Comparison of ENCODE assay signal across 14 cellular contexts in the genomic region with DNA sequence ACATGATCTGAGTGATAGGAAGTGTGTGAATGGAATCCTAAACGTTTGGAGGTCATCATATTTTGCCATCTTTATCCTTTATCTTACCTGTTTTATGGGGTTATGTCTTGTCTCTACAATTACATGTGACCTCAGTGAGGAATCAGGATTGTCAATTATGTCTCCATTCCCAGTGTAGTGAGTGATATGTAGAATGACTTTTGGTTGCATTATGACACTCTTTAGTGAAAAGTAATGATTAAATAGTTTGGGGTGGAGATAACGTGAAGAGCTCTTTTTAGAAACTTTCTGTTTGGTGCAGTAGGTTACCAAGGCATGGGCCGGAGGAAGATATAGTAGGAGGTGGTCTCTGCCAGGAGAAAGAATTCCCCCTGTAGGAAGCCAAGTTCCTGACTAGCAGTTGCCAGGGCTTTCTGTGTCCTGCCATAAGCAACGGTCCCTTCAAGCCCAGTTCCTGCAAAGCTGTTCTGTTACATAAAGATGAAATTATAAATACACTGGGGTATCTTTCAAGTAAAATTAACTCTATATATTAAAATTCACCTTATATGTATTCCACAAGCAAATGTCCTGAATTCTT.
"Had no signal": no experiment of that assay in that cellular context is flagged by ENCODE, and none has a peak within 500 bp of the region (broad histone marks: within the 10 kb centered on the region; RNA-seq: fewer than 3 reads in every experiment).

No MANE protein-coding gene starts in this region.

- H3K9me3 ChIP-seq: ascending aorta, breast epithelium had no signal

- ATAC-seq: activated CD4-positive, CD25-positive, alpha-beta regulatory T cell treated with anti-CD3 and anti-CD28 coated beads, Interleukin-2, amount 50 U/mL, for 24 hours; natural killer cell treated with Interleukin-12 subunit alpha and Interleukin-12 subunit beta and Interleukin-15 and Interleukin-18, amount 100 ng/mL, for 72 hours; stimulated activated memory B cell treated with anti-CD40 and anti-IgM and Interleukin-4, amounts not matched to agents 10 μg/mL and 1 μg/mL and 100 μg/mL, for 72 hours had no signal

- H3K27ac ChIP-seq: ascending aorta, breast epithelium, epithelial cell of prostate had no signal

- H3K27me3 ChIP-seq: ascending aorta, breast epithelium had no signal

- H3K36me3 ChIP-seq: ascending aorta, breast epithelium had no signal

- H3K4me1 ChIP-seq: ascending aorta, breast epithelium had no signal

- H3K4me3 ChIP-seq: ascending aorta, breast epithelium had no signal

- DNase-seq: activated CD4-positive, alpha-beta T cell treated with anti-CD3 and anti-CD28 coated beads, Interleukin-2, amount 50 U/mL, for 4 hours; activated naive CD4-positive, alpha-beta T cell treated with anti-CD3 and anti-CD28 coated beads, Interleukin-2, amount 10 ng/mL, durations not matched to agents 7 days and 5 days; activated T-cell treated with anti-CD3 and anti-CD28 coated beads, Interleukin-2, amount 50 U/mL, for 24 hours; effector memory CD4-positive, alpha-beta T cell; foreskin melanocyte; kidney glomerular epithelial cell; posterior cingulate gyrus; retina had no signal
